In genomic region chr9:89178162-89179120, GRCh38 we compare ENCODE assay signal across 8 cellular contexts. TPM values are rescaled to one million over a fixed set of nuclear protein-coding genes. Genes with fewer than 3 reads are reported as not detected.
DNase-seq lines count a peak whose midpoint lies in the region; ATAC-seq and TF ChIP-seq lines count a peak whose summit lies in the region.

SHC3 (minus strand) TSS chr9:89178818; CDS start chr9:89178460, 358 bp downstream.

- H3K27me3 ChIP-seq in AG04450 (ENCODE audit: control insufficient read depth, insufficient read depth, low read length) (no peaks in the 10 kb centered on the region), muscle layer of duodenum (ENCODE audit: low read depth, low read length) (peaks cover 27% of the 10 kb centered on the region)

- H3K27me3 Mint-ChIP-seq in dendritic cell treated with granulocyte-macrophage colony-stimulating factor and Interleukin-4, amounts not matched to agents 40 ng/mL and 50 ng/mL, for 4 days, result peaks cover 72% of the 10 kb centered on the region

- no peaks in the 10 kb centered on the region; the same call in 1 of the 2 replicates for H3K9me3 ChIP-seq in AG04450 (ENCODE audit: control insufficient read depth, insufficient read depth, low read length)
- H3K9me3 ChIP-seq in muscle layer of duodenum (ENCODE audit: control insufficient read depth in 1 of 2, low read length in 2 of 2), result no peaks in the 10 kb centered on the region

- TF ChIP-seq CTCF in AG04450 (IDR thresholded peaks at IDR 0.05; ENCODE audit: low read depth, low read length), result no peak

- POLR2A ChIA-PET in AG04450 (lab: Yijun Ruan, JAX), result interaction anchor here (1.3 to 2.6 kb wide), 3 partner anchors 24 to 132 kb away, joined by 4 to 8 read pairs (median 7); no protein-coding TSS in a partner anchor

- H3K4me1 Mint-ChIP-seq in dendritic cell treated with granulocyte-macrophage colony-stimulating factor and Interleukin-4, amounts not matched to agents 40 ng/mL and 50 ng/mL, for 4 days (ENCODE audit: low read depth), result peaks cover 22% of the 10 kb centered on the region

- no peak within 1 kb of the TSS for H3K27ac Mint-ChIP-seq in dendritic cell treated with granulocyte-macrophage colony-stimulating factor and Interleukin-4, amounts not matched to agents 40 ng/mL and 50 ng/mL, for 4 days

- H3K4me3 ChIP-seq in AG04450 (ENCODE audit: low read depth, low read length) (peak within 1 kb of the TSS; percentile 69), muscle layer of duodenum (ENCODE audit: low read depth in 1 of 2, low read length in 2 of 2) (peak within 1 kb of the TSS; percentile 64 to 71)
- peak within 1 kb of the TSS; percentile 50 for H3K4me3 ChIP-seq in Jurkat, Clone E6-1 (ENCODE audit: low read length)

- DNase-seq in AG04450 (ENCODE audit: low read depth, low spot score) (no peak), T-helper 9 cell (no peak), CD1c-positive myeloid dendritic cell (ENCODE audit: extremely low spot score) (no peak), amniotic stem cell (lab: John Stamatoyannopoulos, UW) (no peak)
- no peak for DNase-seq in Jurkat, Clone E6-1 (ENCODE audit: low read depth, low spot score)

- CTCF ChIA-PET in AG04450 (lab: Charles Lee), result interaction anchor here (0.6 kb wide), 1 partner anchor 158 kb away, joined by 3 read pairs; no protein-coding TSS in a partner anchor

- no peaks in the 10 kb centered on the region for H3K9me3 Mint-ChIP-seq in dendritic cell treated with granulocyte-macrophage colony-stimulating factor and Interleukin-4, amounts not matched to agents 40 ng/mL and 50 ng/mL, for 4 days

- H3K4me3 Mint-ChIP-seq in dendritic cell treated with granulocyte-macrophage colony-stimulating factor and Interleukin-4, amounts not matched to agents 40 ng/mL and 50 ng/mL, for 4 days, result peak within 1 kb of the TSS; percentile 54

- H3K4me1 ChIP-seq in muscle layer of duodenum (ENCODE audit: control insufficient read depth in 1 of 2, insufficient read depth in 2 of 2, low read length in 2 of 2), result peaks cover 4 to 38% of the 10 kb centered on the region in 2 donors

- H3K36me3 ChIP-seq in muscle layer of duodenum (ENCODE audit: control insufficient read depth in 1 of 2, insufficient read depth in 2 of 2, low read length in 2 of 2), result no peaks in the 10 kb centered on the region

- no peaks in the 10 kb centered on the region for H3K36me3 Mint-ChIP-seq in dendritic cell treated with granulocyte-macrophage colony-stimulating factor and Interleukin-4, amounts not matched to agents 40 ng/mL and 50 ng/mL, for 4 days (ENCODE audit: low read depth)

- intact Hi-C loops in dendritic cell treated with granulocyte-macrophage colony-stimulating factor and Interleukin-4, amounts not matched to agents 40 ng/mL and 50 ng/mL, for 4 days (cut with micrococcal nuclease), result no loop called here

- ATAC-seq in HG03571 (IDR thresholded peaks at IDR 0.05; ENCODE audit: unreplicated experiment), result no peak

- peak within 1 kb of the TSS; percentile 87 for H3K27ac ChIP-seq in AG04450 (ENCODE audit: low read depth, low read length)
- H3K27ac ChIP-seq in muscle layer of duodenum (ENCODE audit: low read length), result peak within 1 kb of the TSS; percentile 45

RNA-seq across cellular contexts. Expression of gene SHC3, which starts in this region (rescaled TPM):
- 4.3 and 4.7 TPM in 2 replicates for polyA plus RNA-seq in AG04450 (2011; rRNA removed)
- 11.4 and 16.2 TPM in 2 replicates for polyA minus RNA-seq in AG04450 (2011; rRNA and poly(A)+ RNA removed)
- polyA plus RNA-seq in Jurkat, Clone E6-1 (2012; ENCODE audit: insufficient read depth, insufficient read length), result 0.09 TPM
